ENCODE assay signal across 34 cellular contexts in the genomic region with DNA sequence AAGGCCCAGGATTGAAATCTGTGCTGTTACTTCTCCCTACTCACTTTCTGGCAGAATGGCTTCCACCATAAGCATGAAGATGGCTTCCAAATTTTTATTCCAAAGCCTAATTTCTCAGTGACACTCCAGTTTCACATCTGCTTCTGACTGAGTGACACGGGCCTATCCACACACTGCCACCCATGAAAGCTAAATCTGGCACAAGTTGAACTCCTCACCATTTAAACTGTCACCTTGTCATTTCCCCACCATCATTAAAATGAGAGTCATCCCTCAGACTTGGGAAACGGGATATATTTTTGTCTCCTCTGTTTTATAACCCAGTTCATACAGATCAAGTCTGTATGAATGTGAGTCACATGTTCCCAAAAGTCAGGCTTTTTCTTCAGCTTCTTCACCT.
"Had no signal": no experiment of that assay in that cellular context is flagged by ENCODE, and none has a peak within 500 bp of the region (broad histone marks: within the 10 kb centered on the region; RNA-seq: fewer than 3 reads in every experiment).

No MANE protein-coding gene starts in this region.

- H3K27ac Mint-ChIP-seq: activated naive CD4-positive, alpha-beta T cell treated with anti-CD3 and anti-CD28 coated beads for 36 hours; activated naive CD4-positive, alpha-beta T cell treated with anti-CD3 and anti-CD28 coated beads, Interleukin-2, amount 10 ng/mL, durations not matched to agents 7 days and 5 days; activated naive CD4-positive, alpha-beta T cell treated with anti-CD3 and anti-CD28 coated beads, Interleukin-2, amount 50 U/mL, for 24 hours; activated naive CD4-positive, alpha-beta T cell treated with anti-CD3 and anti-CD28 coated beads, Interleukin-2, amount 50 U/mL, for 72 hours; activated naive CD8-positive, alpha-beta T cell; activated naive CD8-positive, alpha-beta T cell treated with anti-CD3 and anti-CD28 coated beads for 36 hours; activated naive CD8-positive, alpha-beta T cell treated with anti-CD3 and anti-CD28 coated beads, Interleukin-2, amount 10 ng/mL, durations not matched to agents 7 days and 5 days; activated naive CD8-positive, alpha-beta T cell treated with anti-CD3 and anti-CD28 coated beads, Interleukin-2, amount 50 U/mL, for 24 hours; activated T-cell treated with anti-CD3 and anti-CD28 coated beads, Interleukin-2, amount 50 U/mL, for 24 hours; activated T-cell treated with anti-CD3 and anti-CD28 coated beads, Interleukin-2, amount 50 U/mL, for 72 hours; activated T-helper 1 cell treated with anti-CD3 and anti-CD28 coated beads, Interleukin-12 subunit alpha, Interleukin-12 subunit beta, Interleukin-2, Interleukin-4 antibody, amounts not matched to agents 30 ng/mL and 10 ng/mL and 1 ng/mL, durations not matched to agents 14 hours and 24 hours and 36 hours; activated T-helper 17 cell treated with anti-CD3 and anti-CD28 coated beads, Interleukin-2, amount 50 U/mL, for 72 hours; activated T-helper 2 cell treated with anti-CD3 and anti-CD28 coated beads, Interferon-gamma antibody, Interleukin-2, Interleukin-4, amounts not matched to agents 10 μg/mL and 5 μg/mL and 100 μg/mL, durations not matched to agents 14 hours and 24 hours and 36 hours; brain had no signal

- H3K36me3 Mint-ChIP-seq: activated naive CD4-positive, alpha-beta T cell treated with anti-CD3 and anti-CD28 coated beads, Interleukin-2, amount 10 ng/mL, durations not matched to agents 7 days and 5 days; activated naive CD4-positive, alpha-beta T cell treated with anti-CD3 and anti-CD28 coated beads, Interleukin-2, amount 50 U/mL, for 24 hours; activated naive CD4-positive, alpha-beta T cell treated with anti-CD3 and anti-CD28 coated beads, Interleukin-2, amount 50 U/mL, for 72 hours; activated naive CD8-positive, alpha-beta T cell; activated naive CD8-positive, alpha-beta T cell treated with anti-CD3 and anti-CD28 coated beads for 36 hours; activated naive CD8-positive, alpha-beta T cell treated with anti-CD3 and anti-CD28 coated beads, Interleukin-2, amount 10 ng/mL, durations not matched to agents 7 days and 5 days; brain had no signal

- DNase-seq: activated effector memory CD4-positive, alpha-beta T cell treated with anti-CD3 and anti-CD28 coated beads, Interleukin-2, amount 50 U/mL, for 16 hours; activated effector memory CD4-positive, alpha-beta T cell treated with Interleukin-2 at 50 U/mL for 16 hours; activated gamma-delta T cell; activated gamma-delta T cell treated with Interleukin-2 at 50 U/mL for 16 hours; activated naive CD4-positive, alpha-beta T cell; activated naive CD4-positive, alpha-beta T cell treated with anti-CD3 and anti-CD28 coated beads for 36 hours; activated naive CD4-positive, alpha-beta T cell treated with anti-CD3 and anti-CD28 coated beads, Interleukin-2, amount 10 ng/mL, durations not matched to agents 7 days and 5 days; activated naive CD4-positive, alpha-beta T cell treated with anti-CD3 and anti-CD28 coated beads, Interleukin-2, amount 50 U/mL, for 16 hours; activated naive CD4-positive, alpha-beta T cell treated with Interleukin-2 at 50 U/mL for 16 hours; activated naive CD8-positive, alpha-beta T cell treated with anti-CD3 and anti-CD28 coated beads for 36 hours; activated naive CD8-positive, alpha-beta T cell treated with anti-CD3 and anti-CD28 coated beads, Interleukin-2, amount 10 ng/mL, durations not matched to agents 7 days and 5 days; activated naive CD8-positive, alpha-beta T cell treated with anti-CD3 and anti-CD28 coated beads, Interleukin-2, amount 50 U/mL, for 24 hours; activated T-cell treated with anti-CD3 and anti-CD28 coated beads, Interleukin-2, amount 50 U/mL, for 1 hour; activated T-cell treated with anti-CD3 and anti-CD28 coated beads, Interleukin-2, amount 50 U/mL, for 24 hours; activated T-cell treated with anti-CD3 and anti-CD28 coated beads, Interleukin-2, amount 50 U/mL, for 4 hours; activated T-cell treated with anti-CD3 and anti-CD28 coated beads, Interleukin-2, amount 50 U/mL, for 48 hours; activated T-cell treated with anti-CD3 and anti-CD28 coated beads, Interleukin-2, amount 50 U/mL, for 72 hours; adrenal gland; amniotic stem cell; amygdala; anterior cingulate cortex; aorta; body of pancreas; brain microvascular endothelial cell; central memory CD4-positive, alpha-beta T cell; cerebellar nuclear complex had no signal

- H3K4me3 Mint-ChIP-seq: activated naive CD4-positive, alpha-beta T cell treated with anti-CD3 and anti-CD28 coated beads for 36 hours; activated naive CD4-positive, alpha-beta T cell treated with anti-CD3 and anti-CD28 coated beads, Interleukin-2, amount 10 ng/mL, durations not matched to agents 7 days and 5 days; activated naive CD4-positive, alpha-beta T cell treated with anti-CD3 and anti-CD28 coated beads, Interleukin-2, amount 50 U/mL, for 24 hours; activated naive CD8-positive, alpha-beta T cell; activated naive CD8-positive, alpha-beta T cell treated with anti-CD3 and anti-CD28 coated beads for 36 hours; activated naive CD8-positive, alpha-beta T cell treated with anti-CD3 and anti-CD28 coated beads, Interleukin-2, amount 10 ng/mL, durations not matched to agents 7 days and 5 days; activated naive CD8-positive, alpha-beta T cell treated with anti-CD3 and anti-CD28 coated beads, Interleukin-2, amount 50 U/mL, for 24 hours; activated T-cell treated with anti-CD3 and anti-CD28 coated beads, Interleukin-2, amount 50 U/mL, for 24 hours; activated T-cell treated with anti-CD3 and anti-CD28 coated beads, Interleukin-2, amount 50 U/mL, for 4 hours; activated T-cell treated with anti-CD3 and anti-CD28 coated beads, Interleukin-2, amount 50 U/mL, for 72 hours; activated T-helper 1 cell treated with anti-CD3 and anti-CD28 coated beads, Interleukin-12 subunit alpha, Interleukin-12 subunit beta, Interleukin-2, Interleukin-4 antibody, amounts not matched to agents 30 ng/mL and 10 ng/mL and 1 ng/mL, durations not matched to agents 14 hours and 24 hours and 36 hours; activated T-helper 17 cell treated with anti-CD3 and anti-CD28 coated beads, Interleukin-2, amount 50 U/mL, for 72 hours; brain; central memory CD8-positive, alpha-beta T cell had no signal

- H3K27me3 Mint-ChIP-seq: activated naive CD4-positive, alpha-beta T cell treated with anti-CD3 and anti-CD28 coated beads, Interleukin-2, amount 10 ng/mL, durations not matched to agents 7 days and 5 days; activated naive CD4-positive, alpha-beta T cell treated with anti-CD3 and anti-CD28 coated beads, Interleukin-2, amount 50 U/mL, for 24 hours; activated naive CD8-positive, alpha-beta T cell; activated naive CD8-positive, alpha-beta T cell treated with anti-CD3 and anti-CD28 coated beads for 36 hours; activated naive CD8-positive, alpha-beta T cell treated with anti-CD3 and anti-CD28 coated beads, Interleukin-2, amount 10 ng/mL, durations not matched to agents 7 days and 5 days; activated naive CD8-positive, alpha-beta T cell treated with anti-CD3 and anti-CD28 coated beads, Interleukin-2, amount 50 U/mL, for 24 hours; activated T-cell treated with anti-CD3 and anti-CD28 coated beads, Interleukin-2, amount 50 U/mL, for 24 hours; activated T-helper 17 cell treated with anti-CD3 and anti-CD28 coated beads, Interleukin-2, amount 50 U/mL, for 72 hours; central memory CD8-positive, alpha-beta T cell had no signal

- H3K9me3 Mint-ChIP-seq: activated naive CD4-positive, alpha-beta T cell treated with anti-CD3 and anti-CD28 coated beads for 36 hours had no signal

- H3K4me1 Mint-ChIP-seq: activated naive CD4-positive, alpha-beta T cell treated with anti-CD3 and anti-CD28 coated beads, Interleukin-2, amount 10 ng/mL, durations not matched to agents 7 days and 5 days; activated naive CD4-positive, alpha-beta T cell treated with anti-CD3 and anti-CD28 coated beads, Interleukin-2, amount 50 U/mL, for 24 hours; activated naive CD8-positive, alpha-beta T cell treated with anti-CD3 and anti-CD28 coated beads for 36 hours; activated naive CD8-positive, alpha-beta T cell treated with anti-CD3 and anti-CD28 coated beads, Interleukin-2, amount 10 ng/mL, durations not matched to agents 7 days and 5 days; activated naive CD8-positive, alpha-beta T cell treated with anti-CD3 and anti-CD28 coated beads, Interleukin-2, amount 50 U/mL, for 24 hours; activated T-helper 17 cell treated with anti-CD3 and anti-CD28 coated beads, Interleukin-2, amount 50 U/mL, for 72 hours; brain; central memory CD8-positive, alpha-beta T cell had no signal

- ATAC-seq: activated naive CD4-positive, alpha-beta T cell treated with anti-CD3 and anti-CD28 coated beads, Interleukin-2, amount 50 U/mL, for 72 hours; activated naive CD8-positive, alpha-beta T cell treated with anti-CD3 and anti-CD28 coated beads, Interleukin-2, amount 50 U/mL, for 24 hours; activated T-cell treated with anti-CD3 and anti-CD28 coated beads, Interleukin-2, amount 50 U/mL, for 4 hours; activated T-cell treated with anti-CD3 and anti-CD28 coated beads, Interleukin-2, amount 50 U/mL, for 72 hours; activated T-helper 17 cell treated with anti-CD3 and anti-CD28 coated beads, Interleukin-2, amount 50 U/mL, for 72 hours; body of pancreas had no signal
